ENCODE assay signal across 1 cellular context in genomic region chr12:54038760-54039414, GRCh38.
TF ChIP-seq lines count a peak whose summit lies in the region.

No MANE protein-coding gene starts in this region.

TF ChIP-seq in HEK293, 187 proteins besides CTCF, POLR2A, EP300 and RAD21 (continued from another document and continues in another):
- TF ChIP-seq ZNF16 (tag by site-specific recombination; IDR thresholded peaks at IDR 0.05; ENCODE audit: low read depth) = no peak
- no peak for TF ChIP-seq ZNF544 (tag by site-specific recombination; IDR thresholded peaks at IDR 0.05)
- TF ChIP-seq ZNF266 (tag by site-specific recombination; IDR thresholded peaks at IDR 0.05; ENCODE audit: low read depth) = no peak
- no peak for TF ChIP-seq ZNF169 (tag by site-specific recombination; IDR thresholded peaks at IDR 0.05)
- no peak for TF ChIP-seq GLI4 (tag by site-specific recombination; IDR thresholded peaks at IDR 0.05)
- TF ChIP-seq SP7 (tag by site-specific recombination; IDR thresholded peaks at IDR 0.05) = peak; percentile 70
- TF ChIP-seq ZFP37 (tag by site-specific recombination; IDR thresholded peaks at IDR 0.05) = peak; percentile 67; the same call in 1 of the 2 replicates
- no peak for TF ChIP-seq ZNF580 (tag by site-specific recombination; IDR thresholded peaks at IDR 0.05)
- no peak for TF ChIP-seq MEIS1 (CRISPR knock-in tag; IDR thresholded peaks at IDR 0.05; ENCODE audit: borderline replicate concordance)
- peak; percentile 57 for TF ChIP-seq ZBTB20 (tag by site-specific recombination; IDR thresholded peaks at IDR 0.05)
- TF ChIP-seq ZNF280D (tag by site-specific recombination; IDR thresholded peaks at IDR 0.05) = no peak
- TF ChIP-seq ZNF510 (tag by site-specific recombination; IDR thresholded peaks at IDR 0.05; ENCODE audit: insufficient replicate concordance) = no peak
- TF ChIP-seq TCF7L2 (IDR thresholded peaks at IDR 0.05; ENCODE audit: borderline replicate concordance, low read depth, low read length) = no peak
- no peak for TF ChIP-seq ZNF175 (tag by site-specific recombination; IDR thresholded peaks at IDR 0.05)
- TF ChIP-seq ZNF23 (tag by site-specific recombination; IDR thresholded peaks at IDR 0.05; ENCODE audit: borderline replicate concordance) = no peak
- peak; percentile 39; the same call in 1 of the 2 replicates for TF ChIP-seq WT1 (tag by site-specific recombination; IDR thresholded peaks at IDR 0.05)
- peak; percentile 61; the same call in 1 of the 2 replicates for TF ChIP-seq ZXDB (tag by site-specific recombination; IDR thresholded peaks at IDR 0.05)
- peak; percentile 70; the same call in 1 of the 2 replicates for TF ChIP-seq SCRT2 (tag by site-specific recombination; IDR thresholded peaks at IDR 0.05)
- peak; percentile 33 for TF ChIP-seq ZBTB10 (tag by site-specific recombination; IDR thresholded peaks at IDR 0.05)
- TF ChIP-seq ZNF394 (tag by site-specific recombination; IDR thresholded peaks at IDR 0.05; ENCODE audit: borderline replicate concordance) = 0 out of 2 replicates have a peak, but pooled peaks have one; percentile 44
- TF ChIP-seq BCL11B (tag by site-specific recombination; IDR thresholded peaks at IDR 0.05; ENCODE audit: low read depth) = no peak; the same call in 1 of the 2 replicates
- no peak for TF ChIP-seq ZNF48 (tag by site-specific recombination; IDR thresholded peaks at IDR 0.05)
- TF ChIP-seq ZNF76 (tag by site-specific recombination; IDR thresholded peaks at IDR 0.05; ENCODE audit: borderline replicate concordance, low read depth) = no peak
- peak; percentile 8; the same call in 1 of the 2 replicates for TF ChIP-seq PATZ1 (tag by site-specific recombination; IDR thresholded peaks at IDR 0.05)
- TF ChIP-seq ZNF148 (tag by site-specific recombination; IDR thresholded peaks at IDR 0.05; ENCODE audit: borderline replicate concordance) = no peak
- peak; percentile 6; the same call in 1 of the 2 replicates for TF ChIP-seq PRDM1 (tag by site-specific recombination; IDR thresholded peaks at IDR 0.05)
- no peak for TF ChIP-seq ZNF664 (tag by site-specific recombination; IDR thresholded peaks at IDR 0.05)
- TF ChIP-seq ZNF404 (tag by site-specific recombination; IDR thresholded peaks at IDR 0.05) = no peak
- no peak for TF ChIP-seq ZBTB6 (tag by site-specific recombination; IDR thresholded peaks at IDR 0.05)
- TF ChIP-seq ZSCAN30 (tag by site-specific recombination; IDR thresholded peaks at IDR 0.05) = no peak
- TF ChIP-seq ELK4 (IDR thresholded peaks at IDR 0.05; ENCODE audit: borderline replicate concordance, low read depth, low read length) = no peak
- TF ChIP-seq ZNF521 (tag by site-specific recombination; IDR thresholded peaks at IDR 0.05) = no peak
- TF ChIP-seq ZNF677 (tag by site-specific recombination; IDR thresholded peaks at IDR 0.05) = no peak
- peak; percentile 50; the same call in 1 of the 2 replicates for TF ChIP-seq ATF2 (tag by site-specific recombination; IDR thresholded peaks at IDR 0.05; ENCODE audit: low read depth)
- no peak for TF ChIP-seq ZNF623 (tag by site-specific recombination; IDR thresholded peaks at IDR 0.05)
- TF ChIP-seq IKZF3 (tag by site-specific recombination; IDR thresholded peaks at IDR 0.05) = peak; percentile 73
- TF ChIP-seq ZNF843 (tag by site-specific recombination; IDR thresholded peaks at IDR 0.05) = no peak
- no peak for TF ChIP-seq KLF7 (tag by site-specific recombination; IDR thresholded peaks at IDR 0.05; ENCODE audit: borderline replicate concordance)
- TF ChIP-seq ZNF837 (tag by site-specific recombination; IDR thresholded peaks at IDR 0.05) = 0 out of 2 replicates have a peak, but pooled peaks have one; percentile 75
- peak; percentile 30; the same call in 1 of the 2 replicates for TF ChIP-seq ZEB2 (tag by site-specific recombination; IDR thresholded peaks at IDR 0.05)
- TF ChIP-seq ZNF350 (tag by site-specific recombination; IDR thresholded peaks at IDR 0.05) = no peak
- TF ChIP-seq ZNF501 (tag by site-specific recombination; IDR thresholded peaks at IDR 0.05) = peak; percentile 39; the same call in 1 of the 2 replicates
- no peak for TF ChIP-seq RBAK (tag by site-specific recombination; IDR thresholded peaks at IDR 0.05)
- no peak for TF ChIP-seq ZNF768 (tag by site-specific recombination; IDR thresholded peaks at IDR 0.05)
- peak; percentile 66 for TF ChIP-seq ZIC2 (tag by site-specific recombination; IDR thresholded peaks at IDR 0.05)
- TF ChIP-seq ZNF670 (tag by site-specific recombination; IDR thresholded peaks at IDR 0.05; ENCODE audit: low read depth) = no peak
- no peak for TF ChIP-seq ZNF214 (tag by site-specific recombination; IDR thresholded peaks at IDR 0.05; ENCODE audit: borderline replicate concordance)
- no peak for TF ChIP-seq ZNF514 (tag by site-specific recombination; IDR thresholded peaks at IDR 0.05)
- no peak for TF ChIP-seq SCRT1 (tag by site-specific recombination; IDR thresholded peaks at IDR 0.05; ENCODE audit: borderline replicate concordance)
- TF ChIP-seq ZBTB8A (tag by site-specific recombination; IDR thresholded peaks at IDR 0.05) = peak; percentile 39; the same call in 1 of the 2 replicates
- TF ChIP-seq ZNF776 (tag by site-specific recombination; IDR thresholded peaks at IDR 0.05; ENCODE audit: borderline replicate concordance) = no peak
- TF ChIP-seq BCL6B (tag by site-specific recombination; IDR thresholded peaks at IDR 0.05) = no peak
- 0 out of 2 replicates have a peak, but pooled peaks have one; percentile 33 for TF ChIP-seq YY2 (tag by site-specific recombination; IDR thresholded peaks at IDR 0.05)
- TF ChIP-seq ZNF211 (tag by site-specific recombination; IDR thresholded peaks at IDR 0.05; ENCODE audit: low read depth) = no peak
- TF ChIP-seq KLF16 (tag by site-specific recombination; IDR thresholded peaks at IDR 0.05) = no peak; the same call in 1 of the 2 replicates
